ENCODE assay signal across 22 cellular contexts in the genomic region with DNA sequence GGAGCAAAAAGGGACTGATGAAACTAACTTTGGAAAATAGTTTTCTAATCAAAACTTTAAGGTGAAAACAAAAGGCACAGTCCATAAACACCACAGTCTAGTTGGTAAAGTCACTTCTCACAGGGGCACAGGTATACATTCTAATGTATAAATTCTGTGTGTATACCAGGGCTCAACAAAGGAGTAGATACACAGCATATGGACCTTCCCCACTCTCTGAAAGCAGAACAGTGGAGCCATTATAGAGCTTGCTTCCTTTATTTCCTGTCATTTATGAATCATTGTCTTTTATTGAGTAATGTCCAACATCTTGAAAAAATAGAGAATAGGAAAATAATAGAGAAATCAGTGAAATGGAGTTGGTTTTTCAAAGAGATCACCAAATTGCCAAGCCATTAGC.
"Had no signal": no experiment of that assay in that cellular context is flagged by ENCODE, and none has a peak within 500 bp of the region (broad histone marks: within the 10 kb centered on the region; RNA-seq: fewer than 3 reads in every experiment).

No MANE protein-coding gene starts in this region.

- H3K4me3 ChIP-seq: colonic mucosa, left lung, skin epidermis, thoracic aorta, upper lobe of left lung had no signal

- DNase-seq: activated CD4-positive, alpha-beta T cell treated with anti-CD3 and anti-CD28 coated beads, Interleukin-2, amount 50 U/mL, for 1 hour; activated T-cell treated with anti-CD3 and anti-CD28 coated beads for 4 hours; anterior cingulate cortex; brain microvascular endothelial cell; colonic mucosa; endodermal cell; foreskin keratinocyte; hypothalamus; kidney; left lung; midbrain; stimulated activated CD4-positive, alpha-beta T cell treated with anti-CD3 and anti-CD28 coated beads, Interleukin-4, amount 100 ng/mL, for 1 hour; upper lobe of left lung had no signal

- H3K27ac Mint-ChIP-seq: activated T-helper 1 cell treated with anti-CD3 and anti-CD28 coated beads, Interleukin-12 subunit alpha, Interleukin-12 subunit beta, Interleukin-2, Interleukin-4 antibody, amounts not matched to agents 30 ng/mL and 10 ng/mL and 1 ng/mL, durations not matched to agents 14 hours and 24 hours and 36 hours; endodermal cell; nephron; progenitor cell of endocrine pancreas; T-helper 1 cell treated with Interleukin-12 subunit alpha and Interleukin-12 subunit beta and Interleukin-4 antibody, amounts not matched to agents 30 μg/mL and 1 μg/mL, for 36 hours had no signal

- H3K9me3 Mint-ChIP-seq: activated T-helper 1 cell treated with anti-CD3 and anti-CD28 coated beads, Interleukin-12 subunit alpha, Interleukin-12 subunit beta, Interleukin-2, Interleukin-4 antibody, amounts not matched to agents 30 ng/mL and 10 ng/mL and 1 ng/mL, durations not matched to agents 14 hours and 24 hours and 36 hours; central memory CD8-positive, alpha-beta T cell; nephron; T-helper 1 cell treated with Interleukin-12 subunit alpha and Interleukin-12 subunit beta and Interleukin-4 antibody, amounts not matched to agents 30 μg/mL and 1 μg/mL, for 36 hours had no signal

- H3K27me3 ChIP-seq: brain microvascular endothelial cell, colonic mucosa, foreskin keratinocyte, left lung, upper lobe of left lung had no signal

- H3K4me1 ChIP-seq: colonic mucosa, foreskin keratinocyte, left lung, upper lobe of left lung had no signal

- H3K9me3 ChIP-seq: colonic mucosa, left lung, thoracic aorta, upper lobe of left lung had no signal

- ATAC-seq: activated CD4-positive, CD25-positive, alpha-beta regulatory T cell treated with anti-CD3 and anti-CD28 coated beads, Interleukin-2, amount 50 U/mL, for 24 hours; foreskin keratinocyte; left lung had no signal

- H3K27ac ChIP-seq: brain microvascular endothelial cell, colonic mucosa, epithelial cell of prostate, foreskin keratinocyte, left lung, skin epidermis, thoracic aorta, upper lobe of left lung had no signal

- H3K36me3 ChIP-seq: brain microvascular endothelial cell, colonic mucosa, left lung, thoracic aorta, upper lobe of left lung had no signal
